ENCODE assay signal across 16 cellular contexts in the genomic region with DNA sequence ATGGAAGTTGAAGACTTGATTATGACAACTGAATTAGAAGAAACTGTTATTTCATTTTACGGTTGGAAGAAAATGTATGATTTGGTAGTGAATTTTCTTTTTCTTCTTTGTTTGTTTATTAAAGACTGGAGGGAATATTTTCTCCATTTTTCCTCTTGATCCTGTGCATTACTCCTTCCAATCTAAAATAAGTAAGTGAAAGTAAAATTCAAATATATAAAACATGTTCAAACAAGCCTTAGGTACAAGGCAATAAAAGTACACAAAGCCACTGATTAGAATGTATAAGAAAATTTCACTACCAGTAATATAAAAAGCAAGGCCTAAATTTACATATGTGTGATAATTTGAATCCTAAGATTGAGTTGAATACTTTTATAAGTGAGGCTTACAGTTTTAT.
"Had no signal": no experiment of that assay in that cellular context is flagged by ENCODE, and none has a peak within 500 bp of the region (broad histone marks: within the 10 kb centered on the region; RNA-seq: fewer than 3 reads in every experiment).

No MANE protein-coding gene starts in this region.

- H3K4me3 ChIP-seq: hepatocyte, ovary, tibial artery had no signal

- H3K9me3 ChIP-seq: ovary, tibial artery had no signal

- H3K36me3 ChIP-seq: ovary, tibial artery had no signal

- H3K4me2 ChIP-seq: hepatocyte had no signal

- DNase-seq: activated CD4-positive, alpha-beta T cell treated with anti-CD3 and anti-CD28 coated beads for 48 hours; activated CD8-positive, alpha-beta T cell treated with anti-CD3 and anti-CD28 coated beads for 36 hours; activated gamma-delta T cell; activated T-cell treated with anti-CD3 and anti-CD28 coated beads, Interleukin-2, amount 50 U/mL, for 48 hours; amygdala; cerebellar nuclear complex; effector CD8-positive, alpha-beta T cell; islet precursor cell; ovary; stimulated activated CD4-positive, alpha-beta T cell treated with anti-CD3 and anti-CD28 coated beads, Interleukin-12 subunit alpha, Interleukin-12 subunit beta, amount 100 ng/mL, for 4 hours; T-helper 17 cell; tibial artery had no signal

- ATAC-seq: activated CD8-positive, alpha-beta T cell treated with anti-CD3 and anti-CD28 coated beads for 36 hours; activated naive CD4-positive, alpha-beta T cell treated with anti-CD3 and anti-CD28 coated beads, Interleukin-2, amount 50 U/mL, for 72 hours; stimulated activated memory B cell treated with anti-CD40 and anti-IgM and Interleukin-4, amounts not matched to agents 10 μg/mL and 1 μg/mL and 100 μg/mL, for 72 hours; T-helper 17 cell; WTC11 had no signal

- H2AFZ ChIP-seq: hepatocyte had no signal

- H3K27me3 ChIP-seq: hepatocyte, ovary, tibial artery had no signal

- H3K27ac ChIP-seq: hepatocyte, ovary, tibial artery had no signal
